ENCODE assay signal across 1 cellular context in the genomic region with DNA sequence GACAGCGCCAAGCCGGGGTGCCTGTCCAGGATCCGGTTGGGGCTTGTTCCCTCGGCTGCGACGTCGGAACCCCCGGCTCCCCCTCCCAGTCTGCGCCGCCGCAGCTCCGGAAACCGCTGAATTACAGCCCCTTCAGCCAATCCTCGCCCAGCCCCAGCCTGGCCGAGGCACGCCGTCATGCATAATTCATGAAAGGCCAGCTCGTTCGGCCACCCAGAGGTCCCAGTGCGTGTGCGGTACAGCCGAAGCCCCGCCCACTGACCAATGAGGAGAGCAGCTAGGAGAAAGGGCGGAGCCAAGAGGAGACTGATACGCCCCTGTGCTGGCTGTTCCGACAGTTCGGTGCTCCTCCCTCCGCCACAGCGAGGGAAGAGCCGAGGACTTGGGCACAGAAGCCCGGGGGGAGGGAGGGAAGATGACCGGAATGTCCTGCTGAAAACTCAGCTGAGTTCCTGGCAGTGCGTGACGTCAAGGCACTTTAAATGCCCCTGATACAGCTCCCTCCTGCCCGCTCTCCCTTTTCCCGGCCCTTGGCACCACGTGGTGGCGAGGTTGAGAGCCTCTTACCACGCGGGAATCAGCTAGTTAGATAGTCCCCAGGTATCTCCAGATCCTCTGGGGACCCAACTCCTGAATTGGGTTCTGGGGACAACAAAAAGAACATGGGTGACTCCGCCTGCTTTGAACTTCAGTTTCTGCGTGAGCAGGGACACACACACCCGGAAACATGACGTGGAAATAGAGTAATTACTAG.
A peak's percentile ranks its signal among the peaks of the same experiment; 100 is the strongest.
TF ChIP-seq lines count a peak whose summit lies in the region.

A gene (minus strand): TSS at position 62 of the 754 bp plus-strand sequence. CDS start 39,926 bp downstream, outside the sequence.

TF ChIP-seq in HepG2, 621 proteins besides CTCF, POLR2A, EP300 and RAD21 (continued from another document and continues in another):
- TF ChIP-seq, protein P1, sequence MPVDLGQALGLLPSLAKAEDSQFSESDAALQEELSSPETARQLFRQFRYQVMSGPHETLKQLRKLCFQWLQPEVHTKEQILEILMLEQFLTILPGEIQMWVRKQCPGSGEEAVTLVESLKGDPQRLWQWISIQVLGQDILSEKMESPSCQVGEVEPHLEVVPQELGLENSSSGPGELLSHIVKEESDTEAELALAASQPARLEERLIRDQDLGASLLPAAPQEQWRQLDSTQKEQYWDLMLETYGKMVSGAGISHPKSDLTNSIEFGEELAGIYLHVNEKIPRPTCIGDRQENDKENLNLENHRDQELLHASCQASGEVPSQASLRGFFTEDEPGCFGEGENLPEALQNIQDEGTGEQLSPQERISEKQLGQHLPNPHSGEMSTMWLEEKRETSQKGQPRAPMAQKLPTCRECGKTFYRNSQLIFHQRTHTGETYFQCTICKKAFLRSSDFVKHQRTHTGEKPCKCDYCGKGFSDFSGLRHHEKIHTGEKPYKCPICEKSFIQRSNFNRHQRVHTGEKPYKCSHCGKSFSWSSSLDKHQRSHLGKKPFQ (CRISPR knock-in tag; IDR thresholded peaks at IDR 0.05; ENCODE audit: insufficient replicate concordance) = peak; percentile 96
- TF ChIP-seq, protein P2, sequence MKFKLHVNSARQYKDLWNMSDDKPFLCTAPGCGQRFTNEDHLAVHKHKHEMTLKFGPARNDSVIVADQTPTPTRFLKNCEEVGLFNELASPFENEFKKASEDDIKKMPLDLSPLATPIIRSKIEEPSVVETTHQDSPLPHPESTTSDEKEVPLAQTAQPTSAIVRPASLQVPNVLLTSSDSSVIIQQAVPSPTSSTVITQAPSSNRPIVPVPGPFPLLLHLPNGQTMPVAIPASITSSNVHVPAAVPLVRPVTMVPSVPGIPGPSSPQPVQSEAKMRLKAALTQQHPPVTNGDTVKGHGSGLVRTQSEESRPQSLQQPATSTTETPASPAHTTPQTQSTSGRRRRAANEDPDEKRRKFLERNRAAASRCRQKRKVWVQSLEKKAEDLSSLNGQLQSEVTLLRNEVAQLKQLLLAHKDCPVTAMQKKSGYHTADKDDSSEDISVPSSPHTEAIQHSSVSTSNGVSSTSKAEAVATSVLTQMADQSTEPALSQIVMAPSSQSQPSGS (CRISPR knock-in tag; IDR thresholded peaks at IDR 0.05) = peak; percentile 99
- TF ChIP-seq, protein P3, sequence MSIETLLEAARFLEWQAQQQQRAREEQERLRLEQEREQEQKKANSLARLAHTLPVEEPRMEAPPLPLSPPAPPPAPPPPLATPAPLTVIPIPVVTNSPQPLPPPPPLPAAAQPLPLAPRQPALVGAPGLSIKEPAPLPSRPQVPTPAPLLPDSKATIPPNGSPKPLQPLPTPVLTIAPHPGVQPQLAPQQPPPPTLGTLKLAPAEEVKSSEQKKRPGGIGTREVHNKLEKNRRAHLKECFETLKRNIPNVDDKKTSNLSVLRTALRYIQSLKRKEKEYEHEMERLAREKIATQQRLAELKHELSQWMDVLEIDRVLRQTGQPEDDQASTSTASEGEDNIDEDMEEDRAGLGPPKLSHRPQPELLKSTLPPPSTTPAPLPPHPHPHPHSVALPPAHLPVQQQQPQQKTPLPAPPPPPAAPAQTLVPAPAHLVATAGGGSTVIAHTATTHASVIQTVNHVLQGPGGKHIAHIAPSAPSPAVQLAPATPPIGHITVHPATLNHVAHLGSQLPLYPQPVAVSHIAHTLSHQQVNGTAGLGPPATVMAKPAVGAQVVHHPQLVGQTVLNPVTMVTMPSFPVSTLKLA (IDR thresholded peaks at IDR 0.05) = peak; percentile 92
- TF ChIP-seq MTF1 (CRISPR knock-in tag; IDR thresholded peaks at IDR 0.05) = peak; percentile 80; the same call in 1 of the 2 replicates
- TF ChIP-seq MIER3 (CRISPR knock-in tag; IDR thresholded peaks at IDR 0.05; ENCODE audit: borderline replicate concordance) = peak; percentile 100
- peak; percentile 73; the same call in 1 of the 2 replicates for TF ChIP-seq CHD4 (IDR thresholded peaks at IDR 0.05; ENCODE audit: borderline replicate concordance, low read length)
- TF ChIP-seq ZNF260 (CRISPR knock-in tag; IDR thresholded peaks at IDR 0.05; ENCODE audit: borderline replicate concordance, low read depth) = no peak
- TF ChIP-seq FOXP1 (IDR thresholded peaks at IDR 0.05) = peak; percentile 53; the same call in 1 of the 2 replicates
- TF ChIP-seq FOXP1 (CRISPR knock-in tag; IDR thresholded peaks at IDR 0.05) = peak; percentile 88
- TF ChIP-seq, protein P4, sequence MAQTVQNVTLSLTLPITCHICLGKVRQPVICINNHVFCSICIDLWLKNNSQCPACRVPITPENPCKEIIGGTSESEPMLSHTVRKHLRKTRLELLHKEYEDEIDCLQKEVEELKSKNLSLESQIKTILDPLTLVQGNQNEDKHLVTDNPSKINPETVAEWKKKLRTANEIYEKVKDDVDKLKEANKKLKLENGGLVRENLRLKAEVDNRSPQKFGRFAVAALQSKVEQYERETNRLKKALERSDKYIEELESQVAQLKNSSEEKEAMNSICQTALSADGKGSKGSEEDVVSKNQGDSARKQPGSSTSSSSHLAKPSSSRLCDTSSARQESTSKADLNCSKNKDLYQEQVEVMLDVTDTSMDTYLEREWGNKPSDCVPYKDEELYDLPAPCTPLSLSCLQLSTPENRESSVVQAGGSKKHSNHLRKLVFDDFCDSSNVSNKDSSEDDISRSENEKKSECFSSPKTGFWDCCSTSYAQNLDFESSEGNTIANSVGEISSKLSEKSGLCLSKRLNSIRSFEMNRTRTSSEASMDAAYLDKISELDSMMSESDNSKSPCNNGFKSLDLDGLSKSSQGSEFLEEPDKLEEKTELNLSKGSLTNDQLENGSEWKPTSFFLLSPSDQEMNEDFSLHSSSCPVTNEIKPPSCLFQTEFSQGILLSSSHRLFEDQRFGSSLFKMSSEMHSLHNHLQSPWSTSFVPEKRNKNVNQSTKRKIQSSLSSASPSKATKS (CRISPR knock-in tag; IDR thresholded peaks at IDR 0.05) = peak; percentile 97; the same call in 1 of the 2 replicates
- TF ChIP-seq ZNF644 (CRISPR knock-in tag; IDR thresholded peaks at IDR 0.05; ENCODE audit: low read depth) = peak; percentile 72; the same call in 1 of the 2 replicates
- TF ChIP-seq PHF8 (CRISPR knock-in tag; IDR thresholded peaks at IDR 0.05) = peak; percentile 55
- TF ChIP-seq, protein P5, sequence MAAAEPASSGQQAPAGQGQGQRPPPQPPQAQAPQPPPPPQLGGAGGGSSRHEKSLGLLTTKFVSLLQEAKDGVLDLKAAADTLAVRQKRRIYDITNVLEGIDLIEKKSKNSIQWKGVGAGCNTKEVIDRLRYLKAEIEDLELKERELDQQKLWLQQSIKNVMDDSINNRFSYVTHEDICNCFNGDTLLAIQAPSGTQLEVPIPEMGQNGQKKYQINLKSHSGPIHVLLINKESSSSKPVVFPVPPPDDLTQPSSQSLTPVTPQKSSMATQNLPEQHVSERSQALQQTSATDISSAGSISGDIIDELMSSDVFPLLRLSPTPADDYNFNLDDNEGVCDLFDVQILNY (CRISPR knock-in tag; conservative IDR thresholded peaks at IDR 0.05) = peak; percentile 75; the same call in 1 of the 2 replicates
- TF ChIP-seq HHEX (CRISPR knock-in tag; IDR thresholded peaks at IDR 0.05) = peak; percentile 74; the same call in 1 of the 2 replicates
- TF ChIP-seq RBAK (CRISPR knock-in tag; IDR thresholded peaks at IDR 0.05) = 0 out of 2 replicates have a peak, but pooled peaks have one; percentile 64
- TF ChIP-seq KDM6A (CRISPR knock-in tag; IDR thresholded peaks at IDR 0.05; ENCODE audit: low read depth) = peak; percentile 84
- TF ChIP-seq, protein P6, sequence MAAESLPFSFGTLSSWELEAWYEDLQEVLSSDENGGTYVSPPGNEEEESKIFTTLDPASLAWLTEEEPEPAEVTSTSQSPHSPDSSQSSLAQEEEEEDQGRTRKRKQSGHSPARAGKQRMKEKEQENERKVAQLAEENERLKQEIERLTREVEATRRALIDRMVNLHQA (CRISPR knock-in tag; IDR thresholded peaks at IDR 0.05) = peak; percentile 86; the same call in 1 of the 2 replicates
- TF ChIP-seq ZNF460 (CRISPR knock-in tag; IDR thresholded peaks at IDR 0.05; ENCODE audit: borderline replicate concordance) = peak; percentile 73; the same call in 1 of the 2 replicates
- TF ChIP-seq ZNF263 (CRISPR knock-in tag; IDR thresholded peaks at IDR 0.05) = peak; percentile 60; the same call in 1 of the 2 replicates
- peak; percentile 63; the same call in 1 of the 2 replicates for TF ChIP-seq ZSCAN22 (CRISPR knock-in tag; IDR thresholded peaks at IDR 0.05)
- TF ChIP-seq, protein P7, sequence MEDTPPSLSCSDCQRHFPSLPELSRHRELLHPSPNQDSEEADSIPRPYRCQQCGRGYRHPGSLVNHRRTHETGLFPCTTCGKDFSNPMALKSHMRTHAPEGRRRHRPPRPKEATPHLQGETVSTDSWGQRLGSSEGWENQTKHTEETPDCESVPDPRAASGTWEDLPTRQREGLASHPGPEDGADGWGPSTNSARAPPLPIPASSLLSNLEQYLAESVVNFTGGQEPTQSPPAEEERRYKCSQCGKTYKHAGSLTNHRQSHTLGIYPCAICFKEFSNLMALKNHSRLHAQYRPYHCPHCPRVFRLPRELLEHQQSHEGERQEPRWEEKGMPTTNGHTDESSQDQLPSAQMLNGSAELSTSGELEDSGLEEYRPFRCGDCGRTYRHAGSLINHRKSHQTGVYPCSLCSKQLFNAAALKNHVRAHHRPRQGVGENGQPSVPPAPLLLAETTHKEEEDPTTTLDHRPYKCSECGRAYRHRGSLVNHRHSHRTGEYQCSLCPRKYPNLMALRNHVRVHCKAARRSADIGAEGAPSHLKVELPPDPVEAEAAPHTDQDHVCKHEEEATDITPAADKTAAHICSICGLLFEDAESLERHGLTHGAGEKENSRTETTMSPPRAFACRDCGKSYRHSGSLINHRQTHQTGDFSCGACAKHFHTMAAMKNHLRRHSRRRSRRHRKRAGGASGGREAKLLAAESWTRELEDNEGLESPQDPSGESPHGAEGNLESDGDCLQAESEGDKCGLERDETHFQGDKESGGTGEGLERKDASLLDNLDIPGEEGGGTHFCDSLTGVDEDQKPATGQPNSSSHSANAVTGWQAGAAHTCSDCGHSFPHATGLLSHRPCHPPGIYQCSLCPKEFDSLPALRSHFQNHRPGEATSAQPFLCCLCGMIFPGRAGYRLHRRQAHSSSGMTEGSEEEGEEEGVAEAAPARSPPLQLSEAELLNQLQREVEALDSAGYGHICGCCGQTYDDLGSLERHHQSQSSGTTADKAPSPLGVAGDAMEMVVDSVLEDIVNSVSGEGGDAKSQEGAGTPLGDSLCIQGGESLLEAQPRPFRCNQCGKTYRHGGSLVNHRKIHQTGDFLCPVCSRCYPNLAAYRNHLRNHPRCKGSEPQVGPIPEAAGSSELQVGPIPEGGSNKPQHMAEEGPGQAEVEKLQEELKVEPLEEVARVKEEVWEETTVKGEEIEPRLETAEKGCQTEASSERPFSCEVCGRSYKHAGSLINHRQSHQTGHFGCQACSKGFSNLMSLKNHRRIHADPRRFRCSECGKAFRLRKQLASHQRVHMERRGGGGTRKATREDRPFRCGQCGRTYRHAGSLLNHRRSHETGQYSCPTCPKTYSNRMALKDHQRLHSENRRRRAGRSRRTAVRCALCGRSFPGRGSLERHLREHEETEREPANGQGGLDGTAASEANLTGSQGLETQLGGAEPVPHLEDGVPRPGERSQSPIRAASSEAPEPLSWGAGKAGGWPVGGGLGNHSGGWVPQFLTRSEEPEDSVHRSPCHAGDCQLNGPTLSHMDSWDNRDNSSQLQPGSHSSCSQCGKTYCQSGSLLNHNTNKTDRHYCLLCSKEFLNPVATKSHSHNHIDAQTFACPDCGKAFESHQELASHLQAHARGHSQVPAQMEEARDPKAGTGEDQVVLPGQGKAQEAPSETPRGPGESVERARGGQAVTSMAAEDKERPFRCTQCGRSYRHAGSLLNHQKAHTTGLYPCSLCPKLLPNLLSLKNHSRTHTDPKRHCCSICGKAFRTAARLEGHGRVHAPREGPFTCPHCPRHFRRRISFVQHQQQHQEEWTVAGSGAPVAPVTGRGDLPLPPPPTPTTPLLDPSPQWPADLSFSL (CRISPR knock-in tag; IDR thresholded peaks at IDR 0.05) = no peak
- TF ChIP-seq, protein P8, sequence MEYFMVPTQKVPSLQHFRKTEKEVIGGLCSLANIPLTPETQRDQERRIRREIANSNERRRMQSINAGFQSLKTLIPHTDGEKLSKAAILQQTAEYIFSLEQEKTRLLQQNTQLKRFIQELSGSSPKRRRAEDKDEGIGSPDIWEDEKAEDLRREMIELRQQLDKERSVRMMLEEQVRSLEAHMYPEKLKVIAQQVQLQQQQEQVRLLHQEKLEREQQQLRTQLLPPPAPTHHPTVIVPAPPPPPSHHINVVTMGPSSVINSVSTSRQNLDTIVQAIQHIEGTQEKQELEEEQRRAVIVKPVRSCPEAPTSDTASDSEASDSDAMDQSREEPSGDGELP (IDR thresholded peaks at IDR 0.05; ENCODE audit: borderline replicate concordance, low read depth) = peak; percentile 100
- no peak for TF ChIP-seq ZNF549 (CRISPR knock-in tag; IDR thresholded peaks at IDR 0.05)
- peak; percentile 98 for TF ChIP-seq CREB1 (IDR thresholded peaks at IDR 0.05)
- TF ChIP-seq CREB1 (CRISPR knock-in tag; IDR thresholded peaks at IDR 0.05) = peak; percentile 99
- TF ChIP-seq ZKSCAN8 (CRISPR knock-in tag; IDR thresholded peaks at IDR 0.05; ENCODE audit: borderline replicate concordance) = peak; percentile 98
- TF ChIP-seq, protein P9, sequence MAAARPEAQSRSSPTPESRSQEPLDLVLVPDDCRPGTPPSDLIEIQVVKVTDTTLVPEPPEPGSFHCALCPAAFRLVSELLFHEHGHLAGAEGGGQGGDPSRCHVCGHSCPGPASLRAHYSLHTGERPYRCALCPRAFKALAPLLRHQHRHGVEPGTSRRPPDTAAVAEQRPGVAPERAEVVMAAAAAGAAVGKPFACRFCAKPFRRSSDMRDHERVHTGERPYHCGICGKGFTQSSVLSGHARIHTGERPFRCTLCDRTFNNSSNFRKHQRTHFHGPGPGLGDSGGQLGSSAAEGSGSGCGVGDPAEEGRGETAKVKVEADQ (CRISPR knock-in tag; IDR thresholded peaks at IDR 0.05; ENCODE audit: borderline replicate concordance) = peak; percentile 99
- TF ChIP-seq ZNF652 (CRISPR knock-in tag; IDR thresholded peaks at IDR 0.05; ENCODE audit: borderline replicate concordance, low read depth) = peak; percentile 40; the same call in 1 of the 2 replicates
- TF ChIP-seq ZZZ3 (CRISPR knock-in tag; IDR thresholded peaks at IDR 0.05; ENCODE audit: borderline replicate concordance) = peak; percentile 84; the same call in 1 of the 2 replicates
- TF ChIP-seq, protein P10, sequence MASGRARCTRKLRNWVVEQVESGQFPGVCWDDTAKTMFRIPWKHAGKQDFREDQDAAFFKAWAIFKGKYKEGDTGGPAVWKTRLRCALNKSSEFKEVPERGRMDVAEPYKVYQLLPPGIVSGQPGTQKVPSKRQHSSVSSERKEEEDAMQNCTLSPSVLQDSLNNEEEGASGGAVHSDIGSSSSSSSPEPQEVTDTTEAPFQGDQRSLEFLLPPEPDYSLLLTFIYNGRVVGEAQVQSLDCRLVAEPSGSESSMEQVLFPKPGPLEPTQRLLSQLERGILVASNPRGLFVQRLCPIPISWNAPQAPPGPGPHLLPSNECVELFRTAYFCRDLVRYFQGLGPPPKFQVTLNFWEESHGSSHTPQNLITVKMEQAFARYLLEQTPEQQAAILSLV (CRISPR knock-in tag; IDR thresholded peaks at IDR 0.05; ENCODE audit: borderline replicate concordance) = peak; percentile 97
- TF ChIP-seq SALL1 (CRISPR knock-in tag; IDR thresholded peaks at IDR 0.05) = peak; percentile 99
- TF ChIP-seq ZNF335 (CRISPR knock-in tag; IDR thresholded peaks at IDR 0.05) = peak; percentile 95
- peak; percentile 94; the same call in 1 of the 2 replicates for TF ChIP-seq ZNF720 (CRISPR knock-in tag; IDR thresholded peaks at IDR 0.05)
- peak; percentile 92; the same call in 1 of the 2 replicates for TF ChIP-seq TOE1 (CRISPR knock-in tag; IDR thresholded peaks at IDR 0.05)
- TF ChIP-seq, protein P11, sequence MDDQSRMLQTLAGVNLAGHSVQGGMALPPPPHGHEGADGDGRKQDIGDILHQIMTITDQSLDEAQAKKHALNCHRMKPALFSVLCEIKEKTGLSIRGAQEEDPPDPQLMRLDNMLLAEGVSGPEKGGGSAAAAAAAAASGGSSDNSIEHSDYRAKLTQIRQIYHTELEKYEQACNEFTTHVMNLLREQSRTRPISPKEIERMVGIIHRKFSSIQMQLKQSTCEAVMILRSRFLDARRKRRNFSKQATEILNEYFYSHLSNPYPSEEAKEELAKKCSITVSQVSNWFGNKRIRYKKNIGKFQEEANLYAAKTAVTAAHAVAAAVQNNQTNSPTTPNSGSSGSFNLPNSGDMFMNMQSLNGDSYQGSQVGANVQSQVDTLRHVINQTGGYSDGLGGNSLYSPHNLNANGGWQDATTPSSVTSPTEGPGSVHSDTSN (CRISPR knock-in tag; IDR thresholded peaks at IDR 0.05; ENCODE audit: borderline replicate concordance) = peak; percentile 54; the same call in 1 of the 2 replicates
